16 cellular contexts compared by ENCODE assay signal in genomic region chr4:169996379-169997245, GRCh38.
"Had no signal": no experiment of that assay in that cellular context is flagged by ENCODE, and none has a peak within 500 bp of the region (broad histone marks: within the 10 kb centered on the region; RNA-seq: fewer than 3 reads in every experiment).

No MANE protein-coding gene starts in this region.

- H3K27me3 Mint-ChIP-seq: stimulated activated naive CD8-positive, alpha-beta T cell treated with anti-CD3 and anti-CD28 coated beads, Interleukin-15, Interleukin-2, amounts not matched to agents 100 ng/mL and 50 ng/mL, for 24 hours had no signal

- H3K4me1 Mint-ChIP-seq: activated B cell treated with CpG ODN at 0.5 μM for 24 hours; activated CD4-positive, alpha-beta T cell treated with anti-CD3 and anti-CD28 coated beads, Interleukin-2, amount 10 ng/mL, durations not matched to agents 24 days and 14 days had no signal

- H3K4me3 Mint-ChIP-seq: activated B cell treated with CpG ODN at 0.5 μM for 24 hours; activated CD4-positive, alpha-beta T cell treated with anti-CD3 and anti-CD28 coated beads, Interleukin-2, amount 10 ng/mL, durations not matched to agents 24 days and 14 days; activated CD8-positive, alpha-beta T cell treated with anti-CD3 and anti-CD28 coated beads, Interleukin-2, amount 10 ng/mL, durations not matched to agents 7 days and 5 days; activated naive CD8-positive, alpha-beta T cell; activated T-cell treated with anti-CD3 and anti-CD28 coated beads, Interleukin-2, amount 50 U/mL, for 4 hours; neural crest cell; stimulated activated naive CD8-positive, alpha-beta T cell treated with anti-CD3 and anti-CD28 coated beads, Interleukin-15, Interleukin-2, amounts not matched to agents 100 ng/mL and 50 ng/mL, for 24 hours; T-helper 2 cell treated with Interferon-gamma antibody and Interleukin-4, amounts not matched to agents 5 μg/mL and 100 μg/mL, for 36 hours had no signal

- H3K9me3 Mint-ChIP-seq: activated B cell treated with CpG ODN at 0.5 μM for 24 hours; activated CD4-positive, alpha-beta T cell treated with anti-CD3 and anti-CD28 coated beads, Interleukin-2, amount 10 ng/mL, durations not matched to agents 24 days and 14 days; activated T-cell treated with anti-CD3 and anti-CD28 coated beads, Interleukin-2, amount 50 U/mL, for 4 hours; neural crest cell; stimulated activated naive CD8-positive, alpha-beta T cell treated with anti-CD3 and anti-CD28 coated beads, Interleukin-15, Interleukin-2, amounts not matched to agents 100 ng/mL and 50 ng/mL, for 24 hours; T-helper 2 cell treated with Interferon-gamma antibody and Interleukin-4, amounts not matched to agents 5 μg/mL and 100 μg/mL, for 36 hours had no signal

- H3K4me1 ChIP-seq: psoas muscle had no signal

- ATAC-seq: activated CD8-positive, alpha-beta T cell treated with anti-CD3 and anti-CD28 coated beads, Interleukin-2, amount 10 ng/mL, durations not matched to agents 7 days and 5 days; activated T-cell treated with anti-CD3 and anti-CD28 coated beads, Interleukin-2, amount 50 U/mL, for 4 hours; left ventricle myocardium superior; psoas muscle; right cardiac atrium had no signal

- H3K9me3 ChIP-seq: psoas muscle, suprapubic skin had no signal

- DNase-seq: activated B cell treated with CpG ODN at 0.5 μM for 24 hours; activated CD4-positive, alpha-beta T cell treated with anti-CD3 and anti-CD28 coated beads, Interleukin-2, amount 10 ng/mL, durations not matched to agents 24 days and 14 days; activated CD8-positive, alpha-beta T cell treated with anti-CD3 and anti-CD28 coated beads, Interleukin-2, amount 10 ng/mL, durations not matched to agents 7 days and 5 days; activated T-cell treated with anti-CD3 and anti-CD28 coated beads, Interleukin-2, amount 50 U/mL, for 4 hours; left ventricle myocardium superior; psoas muscle; trophoblast cell had no signal

- H3K27ac ChIP-seq: psoas muscle, skin epidermis, suprapubic skin had no signal

- FAIRE-seq: frontal cortex, TTC549 had no signal

- H3K4me3 ChIP-seq: psoas muscle, skin epidermis, suprapubic skin had no signal

- H3K27ac Mint-ChIP-seq: activated B cell treated with CpG ODN at 0.5 μM for 24 hours; activated CD4-positive, alpha-beta T cell treated with anti-CD3 and anti-CD28 coated beads, Interleukin-2, amount 10 ng/mL, durations not matched to agents 24 days and 14 days; activated CD8-positive, alpha-beta T cell treated with anti-CD3 and anti-CD28 coated beads, Interleukin-2, amount 10 ng/mL, durations not matched to agents 7 days and 5 days; activated naive CD8-positive, alpha-beta T cell; stimulated activated naive CD8-positive, alpha-beta T cell treated with anti-CD3 and anti-CD28 coated beads, Interleukin-15, Interleukin-2, amounts not matched to agents 100 ng/mL and 50 ng/mL, for 24 hours; T-helper 2 cell treated with Interferon-gamma antibody and Interleukin-4, amounts not matched to agents 5 μg/mL and 100 μg/mL, for 36 hours had no signal
